ENCODE assay signal across 15 cellular contexts in genomic region chr3:114643342-114643741, GRCh38.
DNase-seq lines count a peak whose midpoint lies in the region; ATAC-seq, FAIRE-seq and TF ChIP-seq lines count a peak whose summit lies in the region.
"Had no signal": no experiment of that assay in that cellular context is flagged by ENCODE, and none has a peak within 500 bp of the region (broad histone marks: within the 10 kb centered on the region; RNA-seq: fewer than 3 reads in every experiment).

No MANE protein-coding gene starts in this region.

- peaks cover 91 to 92% of the 10 kb centered on the region in 2 experiments for H3K4me1 ChIP-seq in HCT116 (ENCODE audit: control insufficient read depth in 1 of 2, insufficient read depth in 2 of 2, low read length in 2 of 2)

- no peaks in the 10 kb centered on the region for H3K36me3 ChIP-seq in HCT116 (ENCODE audit: control insufficient read depth in 1 of 2, insufficient read depth in 2 of 2, low read length in 2 of 2)
- H3K36me3 ChIP-seq: BLaER1 treated with 17β-estradiol and CSF1 and Interleukin-3, amounts not matched to agents 10 nM and 100 nM had no signal

- ATAC-seq in HCT116: peak; percentile 35
- ATAC-seq: CD8-positive, alpha-beta T cell had no signal

- H4K20me1 ChIP-seq in HCT116 (ENCODE audit: insufficient read depth): no peaks in the 10 kb centered on the region
- H4K20me1 ChIP-seq: BLaER1 treated with 17β-estradiol and CSF1 and Interleukin-3, amounts not matched to agents 10 nM and 100 nM had no signal

- intact Hi-C loops in HCT116 (cut with micrococcal nuclease): loop anchor here (2.0 to 10.0 kb wide), 2 partner anchors 145 to 239 kb away; no protein-coding TSS in a partner anchor

- POLR2A ChIA-PET in HCT116 (lab: Charles Lee): no interaction called here

- peak overlapping the region; percentile 68 for H3K4me2 ChIP-seq in HCT116 (ENCODE audit: low read length)
- H3K4me2 ChIP-seq: BLaER1 treated with 17β-estradiol and CSF1 and Interleukin-3, amounts not matched to agents 10 nM and 100 nM had no signal

- peaks cover 69% of the 10 kb centered on the region for H3K79me2 ChIP-seq in HCT116 (ENCODE audit: insufficient read depth, low read length)

- TF ChIP-seq CTCF in HCT116 (IDR thresholded peaks at IDR 0.05 in 2 of 3, conservative IDR thresholded peaks at IDR 0.05 in 1 of 3; ENCODE audit: borderline replicate concordance in 1 of 3, insufficient read depth in 1 of 3, low read depth in 2 of 3, low read length in 2 of 3): no peak

- no peaks in the 10 kb centered on the region for H3K9me3 ChIP-seq in HCT116 (ENCODE audit: control insufficient read depth in 1 of 2, insufficient read depth in 1 of 2, low read depth in 1 of 2, low read length in 2 of 2)
- H3K9me3 ChIP-seq: BLaER1 treated with 17β-estradiol and CSF1 and Interleukin-3, amounts not matched to agents 10 nM and 100 nM had no signal

- no TSS peak for BruUV-seq in HCT116 (replicated peaks; lab: Mats Ljungman, UMichigan)

- H3K4me3 ChIP-seq in HCT116 (replicated peaks in 1 of 2; ENCODE audit: low read depth in 1 of 2, low read length in 2 of 2): no peak overlapping the region
- H3K4me3 ChIP-seq: BLaER1 treated with 17β-estradiol and CSF1 and Interleukin-3, amounts not matched to agents 10 nM and 100 nM had no signal

- no peaks in the 10 kb centered on the region for H3K9me2 ChIP-seq in HCT116 (ENCODE audit: insufficient read depth)

- DNase-seq in HCT116 (ENCODE audit: low read depth, low spot score) (peak; percentile 83), astrocyte of the hippocampus (ENCODE audit: low read depth, low spot score) (peak; percentile 67), T-helper 2 cell (no peak), activated T-cell treated with anti-CD3 and anti-CD28 coated beads for 4 hours (no peak)
- no peak for DNase-seq in activated naive CD4-positive, alpha-beta T cell treated with Interleukin-2 at 50 U/mL for 16 hours
- DNase-seq: CD8-positive, alpha-beta T cell; H9; IMR-90 had no signal

- peak; percentile 79 for FAIRE-seq in islet of Langerhans (lab: Jason Lieb, UNC)
- FAIRE-seq: G401.6, GM12891, GM19239, H1, HTR-8/SVneo had no signal

- RAD21 ChIA-PET in HCT116 (lab: Charles Lee; ENCODE audit: low non-redundant PET in 1 of 2, low total read pairs in 2 of 2, uncharacterized antibody in 2 of 2, unreplicated experiment in 2 of 2): no interaction called here

- TF ChIP-seq POLR2A in HCT116 (IDR thresholded peaks at IDR 0.05; ENCODE audit: borderline replicate concordance, extremely low read depth, insufficient read depth, insufficient read length): no peak

- H3K27me3 ChIP-seq in HCT116 (ENCODE audit: insufficient read depth, low read length): no peaks in the 10 kb centered on the region
- H3K27me3 ChIP-seq: BLaER1 treated with 17β-estradiol and CSF1 and Interleukin-3, amounts not matched to agents 10 nM and 100 nM had no signal

- peak overlapping the region; percentile 57 for H3K9ac ChIP-seq in HCT116 (ENCODE audit: low read length)
- H3K9ac ChIP-seq: BLaER1 treated with 17β-estradiol and CSF1 and Interleukin-3, amounts not matched to agents 10 nM and 100 nM had no signal

- CTCF ChIA-PET in HCT116 (lab: Charles Lee): no interaction called here

- no peak overlapping the region for H2AFZ ChIP-seq in HCT116 (ENCODE audit: low read depth, low read length, poor library complexity, severe bottlenecking)

- TF ChIP-seq RAD21 in HCT116 (IDR thresholded peaks at IDR 0.05; ENCODE audit: low read depth): peak; percentile 33

- peak overlapping the region; percentile 97 for H3K27ac ChIP-seq in HCT116 (ENCODE audit: low read depth, low read length)
- H3K27ac ChIP-seq: BLaER1 treated with 17β-estradiol and CSF1 and Interleukin-3, amounts not matched to agents 10 nM and 100 nM had no signal

TF ChIP-seq in HCT116, 20 proteins besides CTCF, POLR2A, EP300 and RAD21:
- TF ChIP-seq SP1 (IDR thresholded peaks at IDR 0.05; ENCODE audit: low read depth) (peak; percentile 92), YY1 (IDR thresholded peaks at IDR 0.05; ENCODE audit: extremely low read depth, insufficient replicate concordance, low read depth, low read length) (no peak), FOSL1 (IDR thresholded peaks at IDR 0.05; ENCODE audit: low read depth) (peak; percentile 78), JUND (IDR thresholded peaks at IDR 0.05) (peak; percentile 85), ATF3 (IDR thresholded peaks at IDR 0.05) (no peak), SRF (IDR thresholded peaks at IDR 0.05; ENCODE audit: low read depth) (no peak; the same call in none of the 2 replicates), ELF1 (IDR thresholded peaks at IDR 0.05; ENCODE audit: borderline replicate concordance, low read depth) (0 out of 2 replicates have a peak, but pooled peaks have one; percentile 15), EZH2 (IDR thresholded peaks at IDR 0.05) (no peak), EZH2phosphoT487 (IDR thresholded peaks at IDR 0.05; ENCODE audit: borderline replicate concordance) (no peak), POLR2AphosphoS5 (IDR thresholded peaks at IDR 0.05; ENCODE audit: low read depth, low read length) (peak; percentile 52; the same call in 1 of the 2 replicates), CBX3 (IDR thresholded peaks at IDR 0.05; ENCODE audit: low read depth) (peak; percentile 81), ZFX (IDR thresholded peaks at IDR 0.05) (no peak), ZNF274 (IDR thresholded peaks at IDR 0.05; ENCODE audit: low read depth, low read length) (no peak), EGR1 (IDR thresholded peaks at IDR 0.05; ENCODE audit: low read depth) (no peak), CEBPB (IDR thresholded peaks at IDR 0.05; ENCODE audit: low read depth) (peak; percentile 97), TCF7L2 (IDR thresholded peaks at IDR 0.05; ENCODE audit: borderline replicate concordance, extremely low read depth, insufficient read depth, insufficient read length) (peak; percentile 73), SIN3A (IDR thresholded peaks at IDR 0.05; ENCODE audit: low read depth) (peak; percentile 47)
- TF ChIP-seq, protein P1, sequence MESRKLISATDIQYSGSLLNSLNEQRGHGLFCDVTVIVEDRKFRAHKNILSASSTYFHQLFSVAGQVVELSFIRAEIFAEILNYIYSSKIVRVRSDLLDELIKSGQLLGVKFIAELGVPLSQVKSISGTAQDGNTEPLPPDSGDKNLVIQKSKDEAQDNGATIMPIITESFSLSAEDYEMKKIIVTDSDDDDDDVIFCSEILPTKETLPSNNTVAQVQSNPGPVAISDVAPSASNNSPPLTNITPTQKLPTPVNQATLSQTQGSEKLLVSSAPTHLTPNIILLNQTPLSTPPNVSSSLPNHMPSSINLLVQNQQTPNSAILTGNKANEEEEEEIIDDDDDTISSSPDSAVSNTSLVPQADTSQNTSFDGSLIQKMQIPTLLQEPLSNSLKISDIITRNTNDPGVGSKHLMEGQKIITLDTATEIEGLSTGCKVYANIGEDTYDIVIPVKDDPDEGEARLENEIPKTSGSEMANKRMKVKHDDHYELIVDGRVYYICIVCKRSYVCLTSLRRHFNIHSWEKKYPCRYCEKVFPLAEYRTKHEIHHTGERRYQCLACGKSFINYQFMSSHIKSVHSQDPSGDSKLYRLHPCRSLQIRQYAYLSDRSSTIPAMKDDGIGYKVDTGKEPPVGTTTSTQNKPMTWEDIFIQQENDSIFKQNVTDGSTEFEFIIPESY (IDR thresholded peaks at IDR 0.05; ENCODE audit: extremely low read depth, insufficient replicate concordance, low read length): no peak
- TF ChIP-seq, protein P2, sequence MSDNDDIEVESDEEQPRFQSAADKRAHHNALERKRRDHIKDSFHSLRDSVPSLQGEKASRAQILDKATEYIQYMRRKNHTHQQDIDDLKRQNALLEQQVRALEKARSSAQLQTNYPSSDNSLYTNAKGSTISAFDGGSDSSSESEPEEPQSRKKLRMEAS (IDR thresholded peaks at IDR 0.05): peak; percentile 54
- TF ChIP-seq, protein P3, sequence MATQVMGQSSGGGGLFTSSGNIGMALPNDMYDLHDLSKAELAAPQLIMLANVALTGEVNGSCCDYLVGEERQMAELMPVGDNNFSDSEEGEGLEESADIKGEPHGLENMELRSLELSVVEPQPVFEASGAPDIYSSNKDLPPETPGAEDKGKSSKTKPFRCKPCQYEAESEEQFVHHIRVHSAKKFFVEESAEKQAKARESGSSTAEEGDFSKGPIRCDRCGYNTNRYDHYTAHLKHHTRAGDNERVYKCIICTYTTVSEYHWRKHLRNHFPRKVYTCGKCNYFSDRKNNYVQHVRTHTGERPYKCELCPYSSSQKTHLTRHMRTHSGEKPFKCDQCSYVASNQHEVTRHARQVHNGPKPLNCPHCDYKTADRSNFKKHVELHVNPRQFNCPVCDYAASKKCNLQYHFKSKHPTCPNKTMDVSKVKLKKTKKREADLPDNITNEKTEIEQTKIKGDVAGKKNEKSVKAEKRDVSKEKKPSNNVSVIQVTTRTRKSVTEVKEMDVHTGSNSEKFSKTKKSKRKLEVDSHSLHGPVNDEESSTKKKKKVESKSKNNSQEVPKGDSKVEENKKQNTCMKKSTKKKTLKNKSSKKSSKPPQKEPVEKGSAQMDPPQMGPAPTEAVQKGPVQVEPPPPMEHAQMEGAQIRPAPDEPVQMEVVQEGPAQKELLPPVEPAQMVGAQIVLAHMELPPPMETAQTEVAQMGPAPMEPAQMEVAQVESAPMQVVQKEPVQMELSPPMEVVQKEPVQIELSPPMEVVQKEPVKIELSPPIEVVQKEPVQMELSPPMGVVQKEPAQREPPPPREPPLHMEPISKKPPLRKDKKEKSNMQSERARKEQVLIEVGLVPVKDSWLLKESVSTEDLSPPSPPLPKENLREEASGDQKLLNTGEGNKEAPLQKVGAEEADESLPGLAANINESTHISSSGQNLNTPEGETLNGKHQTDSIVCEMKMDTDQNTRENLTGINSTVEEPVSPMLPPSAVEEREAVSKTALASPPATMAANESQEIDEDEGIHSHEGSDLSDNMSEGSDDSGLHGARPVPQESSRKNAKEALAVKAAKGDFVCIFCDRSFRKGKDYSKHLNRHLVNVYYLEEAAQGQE (IDR thresholded peaks at IDR 0.05; ENCODE audit: low read depth): no peak
TF ChIP-seq in HCT116: peak in this region for 10.

Comparison
In these comparisons a context has a peak if more than half of its experiments do, and no peak if none do; other contexts are left out.
1. DNase-seq: peak in HCT116 (single experiment) and astrocyte of the hippocampus (single experiment); none in T-helper 2 cell (0 of 5), activated naive CD4-positive, alpha-beta T cell treated with Interleukin-2 at 50 U/mL for 16 hours (single experiment) and activated T-cell treated with anti-CD3 and anti-CD28 coated beads for 4 hours (single experiment).